1 cellular context compared by ENCODE assay signal in genomic region chr9:23851024-23851629, GRCh38.
TF ChIP-seq lines count a peak whose summit lies in the region.

No MANE protein-coding gene starts in this region.

TF ChIP-seq in H1, 55 proteins besides CTCF, POLR2A, EP300 and RAD21 (continued from another document):
- peak; percentile 19; the same call in 1 of the 2 replicates for TF ChIP-seq USF2 (IDR thresholded peaks at IDR 0.05; ENCODE audit: low read length)
- TF ChIP-seq PHF8 (conservative IDR thresholded peaks at IDR 0.05; ENCODE audit: low read depth, low read length): no peak
- TF ChIP-seq RNF2 (IDR thresholded peaks at IDR 0.05; ENCODE audit: borderline replicate concordance, low read depth, low read length, missing control alignments, poor library complexity, severe bottlenecking): peak; percentile 26
- no peak for TF ChIP-seq SP2 (IDR thresholded peaks at IDR 0.05; ENCODE audit: low read length)
- TF ChIP-seq CTBP2 (IDR thresholded peaks at IDR 0.05; ENCODE audit: borderline replicate concordance, insufficient read depth, insufficient read length, low read length): no peak
- no peak for TF ChIP-seq YY1 (IDR thresholded peaks at IDR 0.05; ENCODE audit: low read depth, low read length)
- no peak for TF ChIP-seq TAF7 (optimal IDR thresholded peaks at IDR 0.05; ENCODE audit: borderline replicate concordance, low read depth, low read length)
- no peak for TF ChIP-seq FOSL1 (IDR thresholded peaks at IDR 0.05; ENCODE audit: insufficient read depth, low read depth, low read length)
- TF ChIP-seq MAFK (IDR thresholded peaks at IDR 0.05; ENCODE audit: low read depth, low read length): no peak
- TF ChIP-seq HDAC6 (IDR thresholded peaks at IDR 0.05; ENCODE audit: low read depth, low read length): no peak
- 0 out of 4 replicates have a peak, but pooled peaks of 1 of the 2 experiments have one; percentile 54 for TF ChIP-seq HDAC2 (IDR thresholded peaks at IDR 0.05; ENCODE audit: borderline replicate concordance in 1 of 2, low read depth in 2 of 2, low read length in 2 of 2)
- 0 out of 2 replicates have a peak, but pooled peaks have one; percentile 24 for TF ChIP-seq TBP (IDR thresholded peaks at IDR 0.05; ENCODE audit: low read depth, low read length)
- no peak for TF ChIP-seq JUN (IDR thresholded peaks at IDR 0.05; ENCODE audit: low read depth, low read length)
- no peak for TF ChIP-seq KDM5A (IDR thresholded peaks at IDR 0.05; ENCODE audit: low read length)
- peak; percentile 90 for TF ChIP-seq E2F6 (IDR thresholded peaks at IDR 0.05)
- TF ChIP-seq KDM4A (IDR thresholded peaks at IDR 0.05; ENCODE audit: low read depth, low read length, severe bottlenecking): peak; percentile 89
- TF ChIP-seq CHD7 (IDR thresholded peaks at IDR 0.05; ENCODE audit: insufficient replicate concordance, low read length): no peak
- no peak for TF ChIP-seq EGR1 (IDR thresholded peaks at IDR 0.05; ENCODE audit: borderline replicate concordance, low read depth, low read length)
- TF ChIP-seq CBX8 (IDR thresholded peaks at IDR 0.05; ENCODE audit: borderline replicate concordance, low read depth, low read length): no peak
- no peak for TF ChIP-seq ATF3 (IDR thresholded peaks at IDR 0.05; ENCODE audit: insufficient read depth, low read depth, low read length)
- no peak for TF ChIP-seq TCF12 (IDR thresholded peaks at IDR 0.05; ENCODE audit: low read depth, low read length)
TF ChIP-seq in H1: peak in this region for 14.
